ENCODE assay signal across 8 cellular contexts in the genomic region with DNA sequence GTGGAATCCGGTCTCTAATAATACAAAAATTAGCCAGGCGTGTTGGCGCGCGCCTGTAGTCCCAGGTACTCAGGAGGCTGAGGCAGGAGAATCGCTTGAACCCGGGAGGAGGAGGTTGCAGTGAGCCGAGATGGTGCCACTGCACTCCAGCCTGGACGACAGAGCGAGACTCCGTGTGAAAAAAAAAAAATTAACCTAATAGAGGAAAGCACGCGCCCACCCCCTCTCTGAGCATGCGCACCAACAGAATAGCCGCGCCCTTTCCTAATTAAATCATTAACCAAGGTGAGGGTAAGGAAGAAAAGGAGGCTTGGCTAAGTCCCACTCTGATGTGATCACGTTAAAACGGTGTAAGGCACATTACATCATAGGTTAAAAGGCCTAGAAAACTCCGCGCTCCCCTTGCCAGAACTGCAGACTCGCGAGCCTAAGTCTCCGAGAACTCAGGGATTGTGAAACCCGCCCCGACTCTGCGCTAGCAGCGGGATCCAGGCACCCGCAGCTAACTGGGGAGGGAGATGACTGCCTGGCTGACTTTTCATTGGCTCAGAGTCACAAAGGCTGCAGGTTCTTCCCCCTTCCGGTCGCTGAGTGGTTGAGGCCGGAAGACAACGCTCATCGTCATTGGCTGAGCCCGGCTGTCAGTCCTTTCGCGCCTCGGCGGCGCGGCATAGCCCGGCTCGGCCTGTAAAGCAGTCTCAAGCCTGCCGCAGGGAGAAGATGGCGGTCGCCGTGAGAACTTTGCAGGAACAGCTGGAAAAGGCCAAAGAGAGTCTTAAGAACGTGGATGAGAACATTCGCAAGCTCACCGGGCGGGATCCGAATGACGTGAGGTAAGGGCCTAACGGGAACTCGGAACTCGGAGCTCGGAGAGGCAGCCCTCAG. TPM values are rescaled to one million over a fixed set of nuclear protein-coding genes. Genes with fewer than 3 reads are reported as not detected.
DNase-seq lines count a peak whose midpoint lies in the region; ATAC-seq and TF ChIP-seq lines count a peak whose summit lies in the region.

Gene PNN, plus strand, starts transcription at position 695 of the 885 bp plus-strand sequence. Its CDS starts 26 bp downstream, at position 721.

- H3K27me3 ChIP-seq in GM06990 (replicated peaks; ENCODE audit: control insufficient read depth, insufficient read depth, low read length) = no peaks in the 10 kb centered on the region
- no peaks in the 10 kb centered on the region for H3K27me3 ChIP-seq in suprapubic skin

- H3K4me1 Mint-ChIP-seq in activated naive CD4-positive, alpha-beta T cell treated with anti-CD3 and anti-CD28 coated beads, Interleukin-2, amount 50 U/mL, for 24 hours = peaks cover 41% of the 10 kb centered on the region

- 4% methylated on average over 49 of the region's 56 CpGs for WGBS in suprapubic skin

- peaks cover 21% of the 10 kb centered on the region for H3K4me1 ChIP-seq in suprapubic skin

- H3K27ac ChIP-seq in suprapubic skin = peak within 1 kb of the TSS; percentile 93

- ATAC-seq in HG02588 (IDR thresholded peaks at IDR 0.05; ENCODE audit: unreplicated experiment) = peak; percentile 91
- ATAC-seq in SK-N-SH treated with all-trans-retinoic acid at 6 μM for 48 hours = peak; percentile 95

- peak within 1 kb of the TSS; percentile 99 for H3K27ac Mint-ChIP-seq in activated naive CD4-positive, alpha-beta T cell treated with anti-CD3 and anti-CD28 coated beads, Interleukin-2, amount 50 U/mL, for 24 hours

- H3K27me3 Mint-ChIP-seq in activated naive CD4-positive, alpha-beta T cell treated with anti-CD3 and anti-CD28 coated beads, Interleukin-2, amount 50 U/mL, for 24 hours = no peaks in the 10 kb centered on the region

- peak; percentile 77 to 95 for TF ChIP-seq POLR2A in suprapubic skin (IDR thresholded peaks at IDR 0.05)

- no peaks in the 10 kb centered on the region for H3K9me3 ChIP-seq in suprapubic skin

- peak within 1 kb of the TSS; percentile 82 for H3K4me3 ChIP-seq in GM06990 (replicated peaks; ENCODE audit: low read depth, low read length)
- H3K4me3 ChIP-seq in suprapubic skin = peak within 1 kb of the TSS; percentile 94

- peak within 1 kb of the TSS; percentile 99 for H3K4me3 Mint-ChIP-seq in activated naive CD4-positive, alpha-beta T cell treated with anti-CD3 and anti-CD28 coated beads, Interleukin-2, amount 50 U/mL, for 24 hours

- H3K36me3 ChIP-seq in GM06990 (ENCODE audit: control insufficient read depth, insufficient read depth, low read length) (peaks cover 8% of the 10 kb centered on the region), suprapubic skin (peaks cover 33% of the 10 kb centered on the region)

- DNase-seq in GM06990 (ENCODE audit: extremely low read depth, insufficient read length) (peak; percentile 98), NCI-H1092 (lab: John Stamatoyannopoulos, UW) (peak; percentile 99), globus pallidus (ENCODE audit: low spot score) (peak; percentile 99), nucleus accumbens (lab: John Stamatoyannopoulos, UW) (peak; percentile 74 to 99 (median 97)), suprapubic skin (ENCODE audit: low spot score in 2 of 2) (peak; percentile 99)

- H3K9me3 Mint-ChIP-seq in activated naive CD4-positive, alpha-beta T cell treated with anti-CD3 and anti-CD28 coated beads, Interleukin-2, amount 50 U/mL, for 24 hours = no peaks in the 10 kb centered on the region

- TF ChIP-seq CTCF in GM06990 (IDR thresholded peaks at IDR 0.05; ENCODE audit: insufficient read depth, low read length, poor library complexity, severe bottlenecking) (no peak), suprapubic skin (IDR thresholded peaks at IDR 0.05) (no peak)

- H3K36me3 Mint-ChIP-seq in activated naive CD4-positive, alpha-beta T cell treated with anti-CD3 and anti-CD28 coated beads, Interleukin-2, amount 50 U/mL, for 24 hours = peaks cover 19% of the 10 kb centered on the region

- TF ChIP-seq EP300 in suprapubic skin (IDR thresholded peaks at IDR 0.05) = no peak

TF ChIP-seq in SK-N-SH treated with all-trans-retinoic acid at 6 μM for 48 hours, 23 proteins besides CTCF, POLR2A, EP300 and RAD21:
- TF ChIP-seq, protein P1, sequence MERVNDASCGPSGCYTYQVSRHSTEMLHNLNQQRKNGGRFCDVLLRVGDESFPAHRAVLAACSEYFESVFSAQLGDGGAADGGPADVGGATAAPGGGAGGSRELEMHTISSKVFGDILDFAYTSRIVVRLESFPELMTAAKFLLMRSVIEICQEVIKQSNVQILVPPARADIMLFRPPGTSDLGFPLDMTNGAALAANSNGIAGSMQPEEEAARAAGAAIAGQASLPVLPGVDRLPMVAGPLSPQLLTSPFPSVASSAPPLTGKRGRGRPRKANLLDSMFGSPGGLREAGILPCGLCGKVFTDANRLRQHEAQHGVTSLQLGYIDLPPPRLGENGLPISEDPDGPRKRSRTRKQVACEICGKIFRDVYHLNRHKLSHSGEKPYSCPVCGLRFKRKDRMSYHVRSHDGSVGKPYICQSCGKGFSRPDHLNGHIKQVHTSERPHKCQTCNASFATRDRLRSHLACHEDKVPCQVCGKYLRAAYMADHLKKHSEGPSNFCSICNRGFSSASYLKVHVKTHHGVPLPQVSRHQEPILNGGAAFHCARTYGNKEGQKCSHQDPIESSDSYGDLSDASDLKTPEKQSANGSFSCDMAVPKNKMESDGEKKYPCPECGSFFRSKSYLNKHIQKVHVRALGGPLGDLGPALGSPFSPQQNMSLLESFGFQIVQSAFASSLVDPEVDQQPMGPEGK (CRISPR knock-in tag; IDR thresholded peaks at IDR 0.05; ENCODE audit: borderline replicate concordance) = no peak
- TF ChIP-seq, protein P2, sequence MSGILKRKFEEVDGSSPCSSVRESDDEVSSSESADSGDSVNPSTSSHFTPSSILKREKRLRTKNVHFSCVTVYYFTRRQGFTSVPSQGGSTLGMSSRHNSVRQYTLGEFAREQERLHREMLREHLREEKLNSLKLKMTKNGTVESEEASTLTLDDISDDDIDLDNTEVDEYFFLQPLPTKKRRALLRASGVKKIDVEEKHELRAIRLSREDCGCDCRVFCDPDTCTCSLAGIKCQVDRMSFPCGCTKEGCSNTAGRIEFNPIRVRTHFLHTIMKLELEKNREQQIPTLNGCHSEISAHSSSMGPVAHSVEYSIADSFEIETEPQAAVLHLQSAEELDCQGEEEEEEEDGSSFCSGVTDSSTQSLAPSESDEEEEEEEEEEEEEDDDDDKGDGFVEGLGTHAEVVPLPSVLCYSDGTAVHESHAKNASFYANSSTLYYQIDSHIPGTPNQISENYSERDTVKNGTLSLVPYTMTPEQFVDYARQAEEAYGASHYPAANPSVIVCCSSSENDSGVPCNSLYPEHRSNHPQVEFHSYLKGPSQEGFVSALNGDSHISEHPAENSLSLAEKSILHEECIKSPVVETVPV (CRISPR knock-in tag; IDR thresholded peaks at IDR 0.05) = no peak
- no peak for TF ChIP-seq TCF4 (CRISPR knock-in tag; IDR thresholded peaks at IDR 0.05; ENCODE audit: borderline replicate concordance)
- TF ChIP-seq, protein P3, sequence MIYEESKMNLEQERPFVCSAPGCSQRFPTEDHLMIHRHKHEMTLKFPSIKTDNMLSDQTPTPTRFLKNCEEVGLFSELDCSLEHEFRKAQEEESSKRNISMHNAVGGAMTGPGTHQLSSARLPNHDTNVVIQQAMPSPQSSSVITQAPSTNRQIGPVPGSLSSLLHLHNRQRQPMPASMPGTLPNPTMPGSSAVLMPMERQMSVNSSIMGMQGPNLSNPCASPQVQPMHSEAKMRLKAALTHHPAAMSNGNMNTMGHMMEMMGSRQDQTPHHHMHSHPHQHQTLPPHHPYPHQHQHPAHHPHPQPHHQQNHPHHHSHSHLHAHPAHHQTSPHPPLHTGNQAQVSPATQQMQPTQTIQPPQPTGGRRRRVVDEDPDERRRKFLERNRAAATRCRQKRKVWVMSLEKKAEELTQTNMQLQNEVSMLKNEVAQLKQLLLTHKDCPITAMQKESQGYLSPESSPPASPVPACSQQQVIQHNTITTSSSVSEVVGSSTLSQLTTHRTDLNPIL (CRISPR knock-in tag; IDR thresholded peaks at IDR 0.05; ENCODE audit: low read depth) = no peak

RNA-seq across cellular contexts. Expression of gene PNN, which starts in this region (rescaled TPM):
- total RNA-seq in suprapubic skin = 10 to 100 TPM; 24.8 to 63.3 (median 26.4) TPM

Comparison
In these comparisons a context has a peak if more than half of its experiments do, and no peak if none do; other contexts are left out.
1. Peak in every context shown above with its lines: DNase-seq, ATAC-seq, H3K4me3 ChIP-seq and H3K27ac ChIP-seq.